ENCODE assay signal across 8 cellular contexts in the genomic region with DNA sequence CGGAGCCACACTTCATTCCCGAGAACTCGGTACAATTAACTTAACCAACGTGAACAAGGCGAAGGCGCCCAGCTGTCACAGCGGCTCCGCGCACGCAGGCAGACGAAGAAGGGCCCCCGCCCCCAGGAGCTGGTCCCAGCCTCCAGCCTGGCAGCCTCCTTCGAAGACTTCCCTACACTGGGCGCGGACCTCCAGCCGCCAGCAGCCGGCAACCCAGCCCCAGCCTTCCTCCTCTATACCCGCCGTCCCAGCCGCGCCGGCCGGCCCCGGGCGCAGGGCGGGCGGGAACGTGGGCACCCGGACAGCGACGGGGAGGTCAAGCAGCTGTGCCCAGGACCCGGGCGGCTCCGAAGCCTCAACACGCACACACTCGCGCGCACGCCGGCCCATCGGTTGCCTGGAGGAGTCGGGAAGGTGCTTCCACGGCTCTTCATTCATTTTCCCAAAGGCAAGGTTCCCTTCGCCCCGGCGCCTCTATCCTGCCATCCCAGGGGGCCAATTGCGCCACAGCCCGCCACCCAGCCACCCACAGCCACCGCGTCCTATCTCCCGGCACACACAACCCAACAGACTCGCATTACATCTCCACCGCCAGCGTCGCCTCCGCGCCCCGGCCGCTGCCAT. TPM values are rescaled to one million over a fixed set of nuclear protein-coding genes. Genes with fewer than 3 reads are reported as not detected.
DNase-seq lines count a peak whose midpoint lies in the region; ATAC-seq and TF ChIP-seq lines count a peak whose summit lies in the region.

No MANE protein-coding gene starts in this region.

- no CpG with 5 or more reads among the region's 59 CpGs for WGBS in neuronal stem cell (ENCODE audit: extremely low coverage in 2 of 2, insufficient read length in 2 of 2, insufficient replicate concordance in 1 of 2), 2 donors

- no peak for ATAC-seq in GM18511 (IDR thresholded peaks at IDR 0.05; ENCODE audit: unreplicated experiment)

- peak; percentile 51 for DNase-seq in GM10266 (ENCODE audit: extremely low spot score)
- DNase-seq in SW480 (ENCODE audit: low spot score): peak; percentile 29
- peak; percentile 11 to 49 for DNase-seq in foreskin fibroblast
- peak; percentile 24 for DNase-seq in neuronal stem cell (ENCODE audit: low spot score)
- DNase-seq in pons (ENCODE audit: low spot score): no peak
- no peak for DNase-seq in NCI-H1694 treated with DMSO at 0.1 percent for 48 hours (lab: John Stamatoyannopoulos, UW)
- no peak for DNase-seq in T-helper 9 cell

- H3K9me3 ChIP-seq in neuronal stem cell (replicated peaks in 1 of 2; ENCODE audit: control insufficient read depth in 2 of 2, insufficient read depth in 1 of 2, low read depth in 1 of 2, low read length in 2 of 2): peaks cover 3 to 6% of the 10 kb centered on the region in 2 donors

- H3K79me1 ChIP-seq in neuronal stem cell (ENCODE audit: low read depth, low read length): peaks cover 3% of the 10 kb centered on the region

- H3K4me1 ChIP-seq in neuronal stem cell (ENCODE audit: control insufficient read depth in 2 of 2, insufficient read depth in 1 of 2, low read depth in 1 of 2, low read length in 2 of 2): peaks cover 5 to 21% of the 10 kb centered on the region in 2 donors

- peaks cover 0 to 62% (median 17%) of the 10 kb centered on the region in 3 experiments for H3K27me3 ChIP-seq in neuronal stem cell (ENCODE audit: control insufficient read depth in 3 of 3, insufficient read depth in 3 of 3, low read depth in 1 of 3, low read length in 3 of 3)

- H3K4ac ChIP-seq in neuronal stem cell (ENCODE audit: low read length): no peak overlapping the region

- no peak overlapping the region for H3K23ac ChIP-seq in neuronal stem cell (ENCODE audit: low read depth, low read length, poor library complexity)

- no peak overlapping the region for H2BK12ac ChIP-seq in neuronal stem cell (ENCODE audit: low read length)

- H4K8ac ChIP-seq in neuronal stem cell (ENCODE audit: low read depth, low read length): no peak overlapping the region

- H4K91ac ChIP-seq in neuronal stem cell (ENCODE audit: low read depth, low read length, poor library complexity): no peak overlapping the region

- no peak overlapping the region for H2BK120ac ChIP-seq in neuronal stem cell (ENCODE audit: low read depth, low read length)

- TF ChIP-seq CTCF in GM10266 (IDR thresholded peaks at IDR 0.05; ENCODE audit: control insufficient read depth, insufficient read depth, low read depth, missing control alignments) (no peak), foreskin fibroblast (IDR thresholded peaks at IDR 0.05; ENCODE audit: low read depth, low read length) (no peak)

- H3K27ac ChIP-seq in neuronal stem cell (replicated peaks; ENCODE audit: low read length): no peak overlapping the region

- peak overlapping the region; percentile 51 to 54 for H3K4me3 ChIP-seq in foreskin fibroblast (ENCODE audit: low read depth in 1 of 2, low read length in 2 of 2)
- H3K4me3 ChIP-seq in neuronal stem cell (ENCODE audit: low read length in 2 of 2): peak overlapping the region; percentile 72 to 78

- no peak overlapping the region for H2BK5ac ChIP-seq in neuronal stem cell (ENCODE audit: low read length)

- H3K14ac ChIP-seq in neuronal stem cell (ENCODE audit: low read length): no peak overlapping the region

- H2AFZ ChIP-seq in neuronal stem cell (ENCODE audit: low read length): peak overlapping the region; percentile 96

- H3K4me2 ChIP-seq in neuronal stem cell (ENCODE audit: insufficient read depth, low read length, poor library complexity, severe bottlenecking): peak overlapping the region; percentile 97

- H2BK15ac ChIP-seq in neuronal stem cell (ENCODE audit: low read length): peak overlapping the region; percentile 72

- peak overlapping the region; percentile 32 for H2AK5ac ChIP-seq in neuronal stem cell (ENCODE audit: low read depth, low read length)

- H3K36me3 ChIP-seq in neuronal stem cell (replicated peaks in 1 of 2; ENCODE audit: control insufficient read depth in 2 of 2, insufficient read depth in 2 of 2, low read length in 2 of 2): no peaks in the 10 kb centered on the region

- H3K18ac ChIP-seq in neuronal stem cell (ENCODE audit: low read length): peak overlapping the region; percentile 83

- peak overlapping the region; percentile 86 for H3K9ac ChIP-seq in neuronal stem cell (ENCODE audit: low read depth, low read length, poor library complexity)

RNA-seq across cellular contexts. Expression of gene CHST15, which starts 1.6 kb away (rescaled TPM):
- 0.42 TPM for polyA plus RNA-seq in neuronal stem cell (2013, experiment 1 of 2)
- 0.43 TPM for polyA plus RNA-seq in neuronal stem cell (2013, experiment 2 of 2)

Comparison
In these comparisons a context has a peak if more than half of its experiments do, and no peak if none do; other contexts are left out.
1. DNase-seq: peak in GM10266 (single experiment), SW480 (single experiment), foreskin fibroblast (2 of 2) and neuronal stem cell (single experiment); none in pons (single experiment), NCI-H1694 treated with DMSO at 0.1 percent for 48 hours (single experiment) and T-helper 9 cell (single experiment).